ENCODE assay signal across 18 cellular contexts in genomic region chr2:95475025-95475424, GRCh38. TPM values are rescaled to one million over a fixed set of nuclear protein-coding genes. Genes with fewer than 3 reads are reported as not detected.
"Had no signal": no experiment of that assay in that cellular context is flagged by ENCODE, and none has a peak within 500 bp of the region (broad histone marks: within the 10 kb centered on the region; RNA-seq: fewer than 3 reads in every experiment).

No MANE protein-coding gene starts in this region.

RNA-seq across cellular contexts. Expression of gene TRIM43B, which starts 9.5 kb away (rescaled TPM):
- total RNA-seq: activated naive CD4-positive, alpha-beta T cell treated with anti-CD3 and anti-CD28 coated beads for 36 hours; activated naive CD4-positive, alpha-beta T cell treated with anti-CD3 and anti-CD28 coated beads, Interleukin-2, amount 50 U/mL, for 72 hours; activated naive CD8-positive, alpha-beta T cell treated with anti-CD3 and anti-CD28 coated beads for 36 hours; activated naive CD8-positive, alpha-beta T cell treated with anti-CD3 and anti-CD28 coated beads, Interleukin-2, amount 10 ng/mL, durations not matched to agents 7 days and 5 days; activated T-cell treated with anti-CD3 and anti-CD28 coated beads, Interleukin-2, amount 50 U/mL, for 4 hours; activated T-cell treated with anti-CD3 and anti-CD28 coated beads, Interleukin-2, amount 50 U/mL, for 72 hours; activated T-helper 1 cell treated with anti-CD3 and anti-CD28 coated beads, Interleukin-12 subunit alpha, Interleukin-12 subunit beta, Interleukin-2, Interleukin-4 antibody, amounts not matched to agents 30 ng/mL and 10 ng/mL and 1 ng/mL, durations not matched to agents 14 hours and 24 hours and 36 hours; activated T-helper 2 cell treated with anti-CD3 and anti-CD28 coated beads, Interferon-gamma antibody, Interleukin-2, Interleukin-4, amounts not matched to agents 10 μg/mL and 5 μg/mL and 100 μg/mL, durations not matched to agents 14 hours and 24 hours and 36 hours; adrenal gland; aorta; ascending aorta; body of pancreas; breast epithelium; bronchial epithelial cell; cardiac muscle cell; cardiac septum; chondrocyte had no signal
- polyA plus RNA-seq: adipose tissue, adrenal gland, aorta, cardiac muscle cell had no signal
